In the genomic region with DNA sequence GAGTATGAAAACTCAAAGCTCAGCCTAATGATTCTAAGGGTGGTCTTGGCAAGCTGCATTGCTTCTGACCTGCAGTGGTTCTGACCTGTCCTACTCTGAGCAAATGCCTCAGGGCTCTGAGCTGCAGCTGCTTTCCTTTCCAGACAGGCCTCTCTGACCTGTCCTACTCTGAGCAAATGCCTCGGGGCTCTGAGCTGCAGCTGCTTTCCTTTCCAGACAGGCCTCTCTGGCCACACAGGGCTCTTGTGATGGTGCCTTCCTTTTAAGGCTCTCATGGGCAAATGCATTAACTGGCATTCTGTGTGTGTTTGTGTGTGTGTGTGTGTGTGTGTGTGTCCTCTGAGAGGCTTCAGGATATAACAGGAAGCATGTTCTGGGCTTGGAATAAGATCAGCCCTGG, we compare ENCODE assay signal across 13 cellular contexts.
DNase-seq lines count a peak whose midpoint lies in the region; ATAC-seq and TF ChIP-seq lines count a peak whose summit lies in the region.
"Had no signal": no experiment of that assay in that cellular context is flagged by ENCODE, and none has a peak within 500 bp of the region (broad histone marks: within the 10 kb centered on the region; RNA-seq: fewer than 3 reads in every experiment).

No MANE protein-coding gene starts in this region.

- H3K36me3 Mint-ChIP-seq in activated naive CD4-positive, alpha-beta T cell treated with anti-CD3 and anti-CD28 coated beads, Interleukin-2, amount 10 ng/mL, durations not matched to agents 7 days and 5 days, result peaks cover 11% of the 10 kb centered on the region

- no peak for ATAC-seq in HG03432 (IDR thresholded peaks at IDR 0.05; ENCODE audit: unreplicated experiment)

- H3K4me3 Mint-ChIP-seq in activated naive CD4-positive, alpha-beta T cell treated with anti-CD3 and anti-CD28 coated beads, Interleukin-2, amount 10 ng/mL, durations not matched to agents 7 days and 5 days, result no peak overlapping the region

- no peaks in the 10 kb centered on the region for H3K27me3 ChIP-seq in SJSA1 (replicated peaks)
- H3K27me3 ChIP-seq: transverse colon had no signal

- CTCF ChIA-PET in activated naive CD4-positive, alpha-beta T cell treated with anti-CD3 and anti-CD28 coated beads, Interleukin-2, amount 10 ng/mL, durations not matched to agents 7 days and 5 days (lab: Charles Lee), result no interaction called here

- H3K27ac Mint-ChIP-seq in activated naive CD4-positive, alpha-beta T cell treated with anti-CD3 and anti-CD28 coated beads, Interleukin-2, amount 10 ng/mL, durations not matched to agents 7 days and 5 days, result no peak overlapping the region
- H3K27ac Mint-ChIP-seq: activated T-helper 2 cell treated with anti-CD3 and anti-CD28 coated beads, Interferon-gamma antibody, Interleukin-2, Interleukin-4, amounts not matched to agents 10 μg/mL and 5 μg/mL and 100 μg/mL, durations not matched to agents 14 hours and 24 hours and 36 hours had no signal

- no peaks in the 10 kb centered on the region for H3K4me1 Mint-ChIP-seq in activated naive CD4-positive, alpha-beta T cell treated with anti-CD3 and anti-CD28 coated beads, Interleukin-2, amount 10 ng/mL, durations not matched to agents 7 days and 5 days

- TF ChIP-seq CTCF in foreskin fibroblast (IDR thresholded peaks at IDR 0.05; ENCODE audit: low read depth, low read length), result no peak

- DNase-seq in NCI-H2029 (lab: John Stamatoyannopoulos, UW) (peak; percentile 9), NCI-H2029 treated with DMSO at 0.1 percent for 48 hours (lab: John Stamatoyannopoulos, UW) (no peak), SJSA1 (ENCODE audit: low read depth in 1 of 2, low spot score in 2 of 2) (peak; percentile 29 to 54), foreskin fibroblast (peak; percentile 8 to 37), retina (peak; percentile 66), cerebellar nuclear complex (lab: John Stamatoyannopoulos, UW) (no peak)
- DNase-seq in activated naive CD4-positive, alpha-beta T cell treated with anti-CD3 and anti-CD28 coated beads, Interleukin-2, amount 10 ng/mL, durations not matched to agents 7 days and 5 days, result no peak
- DNase-seq: activated CD4-positive, alpha-beta T cell treated with anti-CD3 and anti-CD28 coated beads, Interleukin-2, amount 50 U/mL, for 4 hours; Calu3; SW 1271; transverse colon had no signal

- no peaks in the 10 kb centered on the region for H3K27me3 Mint-ChIP-seq in activated naive CD4-positive, alpha-beta T cell treated with anti-CD3 and anti-CD28 coated beads, Interleukin-2, amount 10 ng/mL, durations not matched to agents 7 days and 5 days

- no peaks in the 10 kb centered on the region for H3K9me3 Mint-ChIP-seq in activated naive CD4-positive, alpha-beta T cell treated with anti-CD3 and anti-CD28 coated beads, Interleukin-2, amount 10 ng/mL, durations not matched to agents 7 days and 5 days
- H3K9me3 Mint-ChIP-seq: activated T-helper 2 cell treated with anti-CD3 and anti-CD28 coated beads, Interferon-gamma antibody, Interleukin-2, Interleukin-4, amounts not matched to agents 10 μg/mL and 5 μg/mL and 100 μg/mL, durations not matched to agents 14 hours and 24 hours and 36 hours had no signal

- H3K4me3 ChIP-seq in SJSA1 (no peak overlapping the region), foreskin fibroblast (ENCODE audit: low read depth in 1 of 2, low read length in 2 of 2) (no peak overlapping the region)
- H3K4me3 ChIP-seq: transverse colon had no signal

- peaks cover 29% of the 10 kb centered on the region for H3K4me1 ChIP-seq in SJSA1 (replicated peaks)
- H3K4me1 ChIP-seq: transverse colon had no signal

- H3K9me3 ChIP-seq in SJSA1 (replicated peaks), result no peaks in the 10 kb centered on the region
- H3K9me3 ChIP-seq: transverse colon had no signal

- H3K27ac ChIP-seq in SJSA1, result no peak overlapping the region
- H3K27ac ChIP-seq: transverse colon had no signal

- no peaks in the 10 kb centered on the region for H3K36me3 ChIP-seq in SJSA1
- H3K36me3 ChIP-seq: transverse colon had no signal

Comparison
In these comparisons a context has a peak if more than half of its experiments do, and no peak if none do; other contexts are left out.
1. DNase-seq: peak in NCI-H2029 (single experiment), SJSA1 (2 of 2), foreskin fibroblast (2 of 2) and retina (single experiment); none in NCI-H2029 treated with DMSO at 0.1 percent for 48 hours (single experiment), activated naive CD4-positive, alpha-beta T cell treated with anti-CD3 and anti-CD28 coated beads, Interleukin-2, amount 10 ng/mL, durations not matched to agents 7 days and 5 days (single experiment) and cerebellar nuclear complex (0 of 2).